11 cellular contexts compared by ENCODE assay signal in the genomic region with DNA sequence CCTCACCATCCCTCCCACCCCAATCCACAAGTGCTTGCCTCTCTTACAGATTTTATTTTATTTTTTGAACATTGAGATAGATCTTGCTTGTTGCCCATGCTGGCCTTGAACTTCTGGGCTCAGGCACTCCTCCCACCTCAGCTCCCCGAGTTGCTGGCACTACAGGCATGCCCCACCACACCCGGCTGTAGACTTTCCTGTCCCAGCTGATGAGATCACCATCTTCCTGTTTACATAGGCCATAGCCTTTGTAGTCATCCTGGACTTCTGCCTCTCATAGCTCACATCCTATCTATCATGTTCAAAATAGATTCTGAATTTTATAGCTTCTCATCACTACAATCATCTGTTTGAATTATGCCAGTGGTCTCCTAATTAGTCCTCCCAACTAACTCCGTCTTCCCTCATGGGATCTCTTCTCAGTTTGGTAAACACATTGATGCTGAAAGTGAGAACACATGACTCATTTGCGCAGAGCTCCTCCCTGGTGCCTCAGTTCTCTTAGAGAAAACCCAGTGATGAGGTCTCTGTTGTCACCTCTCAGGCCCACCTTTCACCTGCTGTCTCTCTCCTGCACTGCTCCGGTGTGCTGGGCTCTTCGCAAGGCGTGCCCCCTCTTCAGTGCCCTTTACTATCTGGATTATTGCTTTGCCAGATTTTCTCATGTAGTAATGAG.
DNase-seq lines count a peak whose midpoint lies in the region; ATAC-seq, FAIRE-seq and TF ChIP-seq lines count a peak whose summit lies in the region.
"Had no signal": no experiment of that assay in that cellular context is flagged by ENCODE, and none has a peak within 500 bp of the region (broad histone marks: within the 10 kb centered on the region; RNA-seq: fewer than 3 reads in every experiment).

No MANE protein-coding gene starts in this region.

- peak overlapping the region; percentile 19 for H3K27ac Mint-ChIP-seq in activated T-helper 17 cell treated with anti-CD3 and anti-CD28 coated beads, Interleukin-2, amount 50 U/mL, for 72 hours
- no peak overlapping the region for H3K27ac Mint-ChIP-seq in CD8-positive, alpha-beta T cell

- H3K4me3 ChIP-seq in HepG2 (replicated peaks in 1 of 3; ENCODE audit: insufficient read depth in 1 of 3, low read depth in 2 of 3, low read length in 3 of 3), result 0 out of 6 replicates have a peak overlapping the region, but pooled peaks of 1 of the 3 experiments have one; percentile 14
- no peak overlapping the region for H3K4me3 ChIP-seq in CD8-positive, alpha-beta T cell (ENCODE audit: low read depth, low read length)
- no peak overlapping the region for H3K4me3 ChIP-seq in tibial nerve

- TF ChIP-seq CTCF in HepG2 (CRISPR knock-in tag; IDR thresholded peaks at IDR 0.05) (no peak), tibial nerve (IDR thresholded peaks at IDR 0.05) (no peak)
- no peak for TF ChIP-seq CTCF in CD8-positive, alpha-beta T cell (IDR thresholded peaks at IDR 0.05)

- H3K27ac ChIP-seq in HepG2 (ENCODE audit: extremely low read length, insufficient read depth, low read length) (peak overlapping the region; percentile 35), tibial nerve (no peak overlapping the region)
- H3K27ac ChIP-seq in CD8-positive, alpha-beta T cell (ENCODE audit: low read depth, low read length), result no peak overlapping the region

- peaks cover 23% of the 10 kb centered on the region for H3K36me3 Mint-ChIP-seq in activated T-helper 17 cell treated with anti-CD3 and anti-CD28 coated beads, Interleukin-2, amount 50 U/mL, for 72 hours (ENCODE audit: low read depth)
- peaks cover 30% of the 10 kb centered on the region for H3K36me3 Mint-ChIP-seq in CD8-positive, alpha-beta T cell

- no peaks in the 10 kb centered on the region for H3K9me3 ChIP-seq in HepG2 (ENCODE audit: low read length)
- H3K9me3 ChIP-seq in CD8-positive, alpha-beta T cell (ENCODE audit: low read length), result no peaks in the 10 kb centered on the region
- no peaks in the 10 kb centered on the region for H3K9me3 ChIP-seq in tibial nerve

- H3K4me1 Mint-ChIP-seq in activated T-helper 17 cell treated with anti-CD3 and anti-CD28 coated beads, Interleukin-2, amount 50 U/mL, for 72 hours, result peaks cover 9% of the 10 kb centered on the region
- H3K4me1 Mint-ChIP-seq in CD8-positive, alpha-beta T cell (ENCODE audit: low read depth), result peaks cover 30% of the 10 kb centered on the region

- CTCF ChIA-PET in HepG2 (lab: Yijun Ruan, JAX; ENCODE audit: low intra/inter-chr PET ratio, low total read pairs), result no interaction called here
- CTCF ChIA-PET in CD8-positive, alpha-beta T cell (lab: Charles Lee), result interaction anchor here (0.6 kb wide), 1 partner anchor 22 kb away, joined by 7 read pairs; no protein-coding TSS in a partner anchor

- H3K4me1 ChIP-seq in HepG2 (ENCODE audit: insufficient read depth, low read length) (peaks cover 35% of the 10 kb centered on the region), tibial nerve (no peaks in the 10 kb centered on the region)
- no peaks in the 10 kb centered on the region for H3K4me1 ChIP-seq in CD8-positive, alpha-beta T cell (ENCODE audit: insufficient read depth, low read length)

- TF ChIP-seq RAD21 in HepG2 (CRISPR knock-in tag; IDR thresholded peaks at IDR 0.05), result no peak

- 71% methylated on average over 7 of the region's 7 CpGs for WGBS in HepG2 (ENCODE audit: low lambda C conversion rate)
- WGBS in tibial nerve, 2 donors, result 80 to 84% methylated on average over 7 of the region's 7 CpGs

- in situ Hi-C loops in HepG2 (cut with HindIII; ENCODE audit: extremely low pct_ligation_motif_present, low pct_unique_long_range_greater_than_20kb), result no loop called here
- in situ Hi-C loops in KBM-7 (cut with MboI; ENCODE audit: low pct_unique_long_range_greater_than_20kb, low sequenced_read_pairs), result no loop called here

- no peaks in the 10 kb centered on the region for H3K79me2 ChIP-seq in HepG2 (ENCODE audit: insufficient read depth, low read length)

- H3K27me3 Mint-ChIP-seq in activated T-helper 17 cell treated with anti-CD3 and anti-CD28 coated beads, Interleukin-2, amount 50 U/mL, for 72 hours, result no peaks in the 10 kb centered on the region
- H3K27me3 Mint-ChIP-seq in CD8-positive, alpha-beta T cell (ENCODE audit: low read depth), result no peaks in the 10 kb centered on the region

- no peak overlapping the region for H2AFZ ChIP-seq in HepG2 (ENCODE audit: low read length)

- ATAC-seq in activated T-helper 17 cell treated with anti-CD3 and anti-CD28 coated beads, Interleukin-2, amount 50 U/mL, for 72 hours (replicated peaks), result peak; percentile 76
- ATAC-seq in HepG2 (peak; percentile 92), GM18505 (IDR thresholded peaks at IDR 0.05; ENCODE audit: unreplicated experiment) (no peak)
- ATAC-seq in CD8-positive, alpha-beta T cell, result no peak

- H3K9ac ChIP-seq in HepG2 (ENCODE audit: insufficient read depth, low read depth, low read length), result no peak overlapping the region

- TF ChIP-seq POLR2A in HepG2 (IDR thresholded peaks at IDR 0.05; ENCODE audit: insufficient read depth in 1 of 2, low read depth in 2 of 2, low read length in 2 of 2), result no peak
- no peak for TF ChIP-seq POLR2A in GM18505 (IDR thresholded peaks at IDR 0.05; ENCODE audit: borderline replicate concordance, extremely low read depth, insufficient read depth, insufficient read length)
- no peak for TF ChIP-seq POLR2A in tibial nerve (IDR thresholded peaks at IDR 0.05)

- FAIRE-seq in HepG2 (lab: Jason Lieb, UNC), result peak; percentile 34
- FAIRE-seq: GM19239 had no signal

- TF ChIP-seq EP300 in HepG2 (IDR thresholded peaks at IDR 0.05; ENCODE audit: low read depth in 2 of 2, low read length in 2 of 2) (0 out of 4 replicates have a peak, but pooled peaks of 1 of the 2 experiments have one; percentile 46), HepG2 (CRISPR knock-in tag; IDR thresholded peaks at IDR 0.05; ENCODE audit: borderline replicate concordance) (peak; percentile 17; the same call in 1 of the 2 replicates), tibial nerve (IDR thresholded peaks at IDR 0.05) (no peak)

- H3K36me3 ChIP-seq in HepG2 (replicated peaks in 1 of 2; ENCODE audit: control insufficient read depth in 1 of 2, insufficient read depth in 2 of 2, low read length in 2 of 2), result no peaks in the 10 kb centered on the region
- H3K36me3 ChIP-seq in CD8-positive, alpha-beta T cell (ENCODE audit: insufficient read depth, low read length), result no peaks in the 10 kb centered on the region
- peaks cover 0 to 11% (median 0%) of the 10 kb centered on the region in 3 donors for H3K36me3 ChIP-seq in tibial nerve

- no peaks in the 10 kb centered on the region for H4K20me1 ChIP-seq in HepG2 (ENCODE audit: insufficient read depth, low read length)

- H3K9me3 Mint-ChIP-seq in activated T-helper 17 cell treated with anti-CD3 and anti-CD28 coated beads, Interleukin-2, amount 50 U/mL, for 72 hours, result no peaks in the 10 kb centered on the region
- H3K9me3 Mint-ChIP-seq in CD8-positive, alpha-beta T cell, result no peaks in the 10 kb centered on the region

- POLR2A ChIA-PET in HepG2 (lab: Yijun Ruan, JAX), result no interaction called here
- POLR2A ChIA-PET in CD8-positive, alpha-beta T cell (lab: Charles Lee), result no interaction called here

- peak overlapping the region; percentile 14; the same call in 1 of the 2 replicates for H3K4me2 ChIP-seq in HepG2 (ENCODE audit: low read depth, low read length)

- BruUV-seq in HepG2 (replicated peaks; lab: Mats Ljungman, UMichigan), result no TSS peak

- H3K27me3 ChIP-seq in HepG2 (ENCODE audit: control insufficient read depth in 1 of 2, insufficient read depth in 2 of 2, low read length in 2 of 2) (no peaks in the 10 kb centered on the region), tibial nerve (no peaks in the 10 kb centered on the region)
- no peaks in the 10 kb centered on the region for H3K27me3 ChIP-seq in CD8-positive, alpha-beta T cell (ENCODE audit: insufficient read depth, low read length)

- intact Hi-C loops in HepG2 (cut with micrococcal nuclease; ENCODE audit: unreplicated experiment), result no loop called here
- intact Hi-C loops in CD8-positive, alpha-beta T cell (cut with DNase I, micrococcal nuclease), result no loop called here

- DNase-seq in DMS153 treated with DMSO at 0.1 percent for 48 hours (lab: John Stamatoyannopoulos, UW; ENCODE audit: unreplicated experiment), result peak; percentile 50
- DNase-seq in LHCN-M2 (ENCODE audit: low read depth), result peak; percentile 64
- DNase-seq in HepG2 (ENCODE audit: low spot score), result peak; percentile 78
- DNase-seq in CD8-positive, alpha-beta T cell, result no peak
- DNase-seq in KBM-7, result no peak
- DNase-seq in tibial nerve (ENCODE audit: low spot score in 2 of 2), result no peak
- DNase-seq: activated CD4-positive, alpha-beta T cell treated with anti-CD3 and anti-CD28 coated beads, Interleukin-2, amount 50 U/mL, for 4 hours; NCI-H82 had no signal

- H3K4me3 Mint-ChIP-seq in activated T-helper 17 cell treated with anti-CD3 and anti-CD28 coated beads, Interleukin-2, amount 50 U/mL, for 72 hours, result no peak overlapping the region
- H3K4me3 Mint-ChIP-seq in CD8-positive, alpha-beta T cell, result no peak overlapping the region

TF ChIP-seq in HepG2, 621 proteins besides CTCF, POLR2A, EP300 and RAD21 (continues in another document):
- no peak for TF ChIP-seq KDM1A (CRISPR knock-in tag; IDR thresholded peaks at IDR 0.05)
- no peak for TF ChIP-seq SIX4 (CRISPR knock-in tag; IDR thresholded peaks at IDR 0.05)
- TF ChIP-seq CREM (IDR thresholded peaks at IDR 0.05), result peak; percentile 40; the same call in 1 of the 2 replicates
- TF ChIP-seq CREM (CRISPR knock-in tag; IDR thresholded peaks at IDR 0.05), result no peak
- TF ChIP-seq SP5 (CRISPR knock-in tag; IDR thresholded peaks at IDR 0.05; ENCODE audit: borderline replicate concordance, low read depth), result peak; percentile 82
- TF ChIP-seq GATAD2A (CRISPR knock-in tag; IDR thresholded peaks at IDR 0.05), result peak; percentile 49; the same call in 1 of the 2 replicates
- no peak for TF ChIP-seq ZNF839 (CRISPR knock-in tag; IDR thresholded peaks at IDR 0.05; ENCODE audit: borderline replicate concordance)
- TF ChIP-seq ZNF33B (CRISPR knock-in tag; IDR thresholded peaks at IDR 0.05), result no peak
- no peak for TF ChIP-seq MAFK (conservative IDR thresholded peaks at IDR 0.05 in 1 of 2, IDR thresholded peaks at IDR 0.05 in 1 of 2; ENCODE audit: low read length in 2 of 2)
- no peak for TF ChIP-seq ZNF503 (CRISPR knock-in tag; IDR thresholded peaks at IDR 0.05)

Comparison
In these comparisons a context has a peak if more than half of its experiments do, and no peak if none do; other contexts are left out.
1. DNase-seq: peak in DMS153 treated with DMSO at 0.1 percent for 48 hours (single experiment), LHCN-M2 (single experiment) and HepG2 (single experiment); none in CD8-positive, alpha-beta T cell (0 of 7), KBM-7 (single experiment) and tibial nerve (0 of 2).
2. ATAC-seq: peak in activated T-helper 17 cell treated with anti-CD3 and anti-CD28 coated beads, Interleukin-2, amount 50 U/mL, for 72 hours (single experiment) and HepG2 (single experiment); none in CD8-positive, alpha-beta T cell (single experiment) and GM18505 (single experiment).